In genomic region chr17:66464921-66465320, GRCh38 we compare ENCODE assay signal across 21 cellular contexts.
DNase-seq lines count a peak whose midpoint lies in the region; ATAC-seq, FAIRE-seq and TF ChIP-seq lines count a peak whose summit lies in the region.
"Had no signal": no experiment of that assay in that cellular context is flagged by ENCODE, and none has a peak within 500 bp of the region (broad histone marks: within the 10 kb centered on the region; RNA-seq: fewer than 3 reads in every experiment).

No MANE protein-coding gene starts in this region.

- H3K36me3 ChIP-seq in mesenchymal stem cell (ENCODE audit: control insufficient read depth in 1 of 2, insufficient read depth in 2 of 2, low read depth in 1 of 2, low read length in 2 of 2) = no peaks in the 10 kb centered on the region
- H3K36me3 ChIP-seq: SJCRH30 had no signal

- H3K14ac ChIP-seq in mesenchymal stem cell (ENCODE audit: low read length in 2 of 2) = no peak overlapping the region

- H2BK5ac ChIP-seq in mesenchymal stem cell (ENCODE audit: low read depth, low read length, poor library complexity, severe bottlenecking) = no peak overlapping the region

- no peak for TF ChIP-seq POLR2A in A549 (IDR thresholded peaks at IDR 0.05; ENCODE audit: low read length)

- H3K4me1 ChIP-seq in A549 (peaks cover 96% of the 10 kb centered on the region), mesenchymal stem cell (ENCODE audit: control insufficient read depth, insufficient read depth, low read depth, low read length) (peaks cover 27% of the 10 kb centered on the region)

- H2BK120ac ChIP-seq in mesenchymal stem cell (ENCODE audit: low read depth, low read length) = no peak overlapping the region

- no peak overlapping the region for H3K4me3 ChIP-seq in A549
- no peak overlapping the region for H3K4me3 ChIP-seq in mesenchymal stem cell (ENCODE audit: insufficient read depth in 1 of 2, low read depth in 1 of 2, low read length in 2 of 2)
- H3K4me3 ChIP-seq: SJCRH30 had no signal

- TF ChIP-seq CTCF in A549 (IDR thresholded peaks at IDR 0.05) = no peak
- no peak for TF ChIP-seq CTCF in HFFc6 (IDR thresholded peaks at IDR 0.05)

- H3K4me2 ChIP-seq in A549 = peak overlapping the region; percentile 63
- no peak overlapping the region for H3K4me2 ChIP-seq in mesenchymal stem cell (ENCODE audit: low read length, poor library complexity, severe bottlenecking)

- H3K27ac Mint-ChIP-seq in HFFc6 = peak overlapping the region; percentile 96
- H3K27ac Mint-ChIP-seq: IgD-negative memory B cell had no signal

- no peak overlapping the region for H4K91ac ChIP-seq in mesenchymal stem cell (ENCODE audit: low read length)

- TF ChIP-seq RAD21 in A549 (conservative IDR thresholded peaks at IDR 0.05 in 1 of 2, IDR thresholded peaks at IDR 0.05 in 1 of 2) = no peak

- H2AK5ac ChIP-seq in mesenchymal stem cell (ENCODE audit: low read length, severe bottlenecking) = no peak overlapping the region

- FAIRE-seq in A549 (lab: Jason Lieb, UNC) (no peak), endometrium (lab: Jason Lieb, UNC) (peak; percentile 29)
- FAIRE-seq: A204.1, GM19239 had no signal

- no peak overlapping the region for H4K8ac ChIP-seq in mesenchymal stem cell (ENCODE audit: low read length)

- ATAC-seq in A549 = no peak

- no peaks in the 10 kb centered on the region for H3K9me3 Mint-ChIP-seq in HFFc6
- H3K9me3 Mint-ChIP-seq: IgD-negative memory B cell had no signal

- H3K9ac ChIP-seq in mesenchymal stem cell (ENCODE audit: low read length) = no peak overlapping the region

- H3K4me3 Mint-ChIP-seq in HFFc6 = peak overlapping the region; percentile 16; the same call in 1 of the 2 replicates
- H3K4me3 Mint-ChIP-seq: CD14-positive monocyte, IgD-negative memory B cell had no signal

- H3K9me3 ChIP-seq in A549 = no peaks in the 10 kb centered on the region
- H3K9me3 ChIP-seq in mesenchymal stem cell (ENCODE audit: control insufficient read depth, low read length) = no peaks in the 10 kb centered on the region
- H3K9me3 ChIP-seq: SJCRH30 had no signal

- TF ChIP-seq EP300 in A549 (IDR thresholded peaks at IDR 0.05) = no peak

- CTCF ChIA-PET in A549 (lab: Yijun Ruan, JAX) = interaction anchor here (0.7 to 2.1 kb wide), 7 partner anchors 11 to 265 kb away, joined by 3 to 7 read pairs (median 4); no protein-coding TSS in a partner anchor

- H3K4me1 Mint-ChIP-seq in HFFc6 (ENCODE audit: low read depth) = peaks cover 99% of the 10 kb centered on the region

- H3K79me1 ChIP-seq in mesenchymal stem cell (replicated peaks; ENCODE audit: low read length, poor library complexity, severe bottlenecking) = peaks cover 3% of the 10 kb centered on the region

- no peak overlapping the region for H3K18ac ChIP-seq in mesenchymal stem cell (ENCODE audit: low read depth in 1 of 2, low read length in 2 of 2)

- H2BK15ac ChIP-seq in mesenchymal stem cell (ENCODE audit: low read depth, poor library complexity, severe bottlenecking) = no peak overlapping the region

- POLR2A ChIA-PET in A549 (lab: Yijun Ruan, JAX) = no interaction called here

- peaks cover 6% of the 10 kb centered on the region for H3K36me3 Mint-ChIP-seq in HFFc6 (ENCODE audit: low read depth)
- H3K36me3 Mint-ChIP-seq: CD14-positive monocyte had no signal

- no peak overlapping the region for H3K23ac ChIP-seq in mesenchymal stem cell (ENCODE audit: low read length in 2 of 2)

- no peaks in the 10 kb centered on the region for H3K27me3 ChIP-seq in mesenchymal stem cell (ENCODE audit: control insufficient read depth in 1 of 2, insufficient read depth in 1 of 2, low read length in 2 of 2)
- H3K27me3 ChIP-seq: SJCRH30 had no signal

- 79% methylated on average over 3 of the region's 3 CpGs for WGBS in A549 (ENCODE audit: missing lambda C conversion rate)
- WGBS in mesenchymal stem cell = 33% methylated on average over 2 of the region's 3 CpGs

- H3K4ac ChIP-seq in mesenchymal stem cell (ENCODE audit: low read depth in 1 of 2, low read length in 2 of 2) = no peak overlapping the region

- peaks cover 3% of the 10 kb centered on the region; the same call in 1 of the 2 replicates for H3K27me3 Mint-ChIP-seq in HFFc6 (ENCODE audit: insufficient read depth)
- H3K27me3 Mint-ChIP-seq: IgD-negative memory B cell had no signal

- no peak overlapping the region for H2BK12ac ChIP-seq in mesenchymal stem cell (ENCODE audit: low read length in 2 of 2)

- DNase-seq in A549 (ENCODE audit: low read depth in 1 of 2, low spot score in 1 of 2) = no peak
- no peak for DNase-seq in HFFc6
- peak; percentile 54 for DNase-seq in mesenchymal stem cell
- no peak for DNase-seq in NCI-H524 treated with DMSO at 0.1 percent for 48 hours (lab: John Stamatoyannopoulos, UW)
- no peak for DNase-seq in LoVo (ENCODE audit: low spot score)
- DNase-seq in effector CD8-positive, alpha-beta T cell (lab: John Stamatoyannopoulos, UW) = no peak
- no peak for DNase-seq in MV-4-11 (lab: John Stamatoyannopoulos, UW)
- DNase-seq: AML-193; COR-L47; H7; Kasumi-1; NCI-H1417; NCI-H1930; NK-92 treated with Interleukin-12 subunit alpha and Interleukin-12 subunit beta, amount 100 ng/mL, for 24 hours; RPMI8226; SJCRH30 had no signal

- H3K27ac ChIP-seq in A549 (peak overlapping the region; percentile 75 to 91; a peak in 5 of 6 replicates), mesenchymal stem cell (ENCODE audit: low read length, poor library complexity, severe bottlenecking) (no peak overlapping the region)
- H3K27ac ChIP-seq: SJCRH30 had no signal

- H2AFZ ChIP-seq in mesenchymal stem cell (ENCODE audit: low read depth, low read length) = no peak overlapping the region

TF ChIP-seq in A549, 52 proteins besides CTCF, POLR2A, EP300 and RAD21:
- no peak for TF ChIP-seq ZSCAN20 (CRISPR knock-in tag; IDR thresholded peaks at IDR 0.05)
- TF ChIP-seq PHF8 (IDR thresholded peaks at IDR 0.05; ENCODE audit: borderline replicate concordance, low read depth) = no peak
- TF ChIP-seq RFX5 (IDR thresholded peaks at IDR 0.05) = no peak
- TF ChIP-seq, protein P1, sequence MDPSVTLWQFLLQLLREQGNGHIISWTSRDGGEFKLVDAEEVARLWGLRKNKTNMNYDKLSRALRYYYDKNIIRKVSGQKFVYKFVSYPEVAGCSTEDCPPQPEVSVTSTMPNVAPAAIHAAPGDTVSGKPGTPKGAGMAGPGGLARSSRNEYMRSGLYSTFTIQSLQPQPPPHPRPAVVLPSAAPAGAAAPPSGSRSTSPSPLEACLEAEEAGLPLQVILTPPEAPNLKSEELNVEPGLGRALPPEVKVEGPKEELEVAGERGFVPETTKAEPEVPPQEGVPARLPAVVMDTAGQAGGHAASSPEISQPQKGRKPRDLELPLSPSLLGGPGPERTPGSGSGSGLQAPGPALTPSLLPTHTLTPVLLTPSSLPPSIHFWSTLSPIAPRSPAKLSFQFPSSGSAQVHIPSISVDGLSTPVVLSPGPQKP (IDR thresholded peaks at IDR 0.05; ENCODE audit: low read depth, low read length) = no peak
- no peak for TF ChIP-seq HOXB13 (CRISPR knock-in tag; IDR thresholded peaks at IDR 0.05; ENCODE audit: low read depth)
- no peak for TF ChIP-seq MAFK (IDR thresholded peaks at IDR 0.05; ENCODE audit: partially characterized antibody)
- TF ChIP-seq POLR2AphosphoS2 (conservative IDR thresholded peaks at IDR 0.05; ENCODE audit: low read length) = no peak
- TF ChIP-seq CBX8 (IDR thresholded peaks at IDR 0.05) = no peak
- TF ChIP-seq REST (IDR thresholded peaks at IDR 0.05) = no peak
- no peak for TF ChIP-seq FOSB (CRISPR knock-in tag; IDR thresholded peaks at IDR 0.05)
